ENCODE assay signal across 19 cellular contexts in the genomic region with DNA sequence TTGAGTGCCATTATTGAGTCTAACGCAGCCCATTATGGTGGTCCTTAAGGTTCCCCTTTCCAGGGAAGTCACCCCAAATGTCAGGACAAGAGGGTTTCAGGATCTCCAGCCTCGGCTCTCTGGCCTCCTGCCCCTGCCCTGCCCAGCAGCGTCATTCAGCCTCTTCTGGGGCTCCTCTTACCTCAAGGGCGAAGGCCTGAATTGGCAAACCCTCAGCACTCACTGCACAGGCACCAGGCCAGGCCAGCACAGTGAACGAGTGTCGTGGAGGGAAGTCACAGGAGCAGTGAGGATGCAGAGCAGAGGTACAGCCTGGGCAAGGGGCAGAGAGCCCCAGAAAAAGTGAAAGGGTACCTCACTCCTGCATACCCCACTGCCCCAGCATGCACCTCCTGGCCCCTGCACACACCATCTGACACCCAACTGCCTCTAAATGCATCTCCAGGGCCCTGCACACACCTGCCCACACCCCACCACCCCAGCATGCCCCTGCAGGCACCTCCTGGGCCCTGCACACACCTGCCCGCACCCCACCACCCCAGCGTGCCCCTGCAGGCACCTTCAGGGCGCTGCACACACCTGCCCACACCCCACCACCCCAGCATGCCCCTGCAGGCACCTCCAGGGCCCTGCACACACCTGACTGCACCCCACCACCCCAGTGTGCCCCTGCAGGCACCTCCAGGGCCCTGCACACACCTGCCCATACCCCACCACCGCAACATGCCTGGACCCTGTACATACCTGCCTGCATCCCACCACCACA. TPM values are rescaled to one million over a fixed set of nuclear protein-coding genes. Genes with fewer than 3 reads are reported as not detected.
DNase-seq lines count a peak whose midpoint lies in the region; ATAC-seq and TF ChIP-seq lines count a peak whose summit lies in the region.
"Had no signal": no experiment of that assay in that cellular context is flagged by ENCODE, and none has a peak within 500 bp of the region (broad histone marks: within the 10 kb centered on the region; RNA-seq: fewer than 3 reads in every experiment).

No MANE protein-coding gene starts in this region.

- no peak for DNase-seq in stimulated activated naive CD8-positive, alpha-beta T cell treated with anti-CD3 and anti-CD28 coated beads, Interleukin-15, amount 100 ng/mL, for 72 hours
- DNase-seq in stimulated activated naive CD8-positive, alpha-beta T cell treated with anti-CD3 and anti-CD28 coated beads, Interleukin-15, Interleukin-2, amounts not matched to agents 100 U/mL and 50 U/mL, for 24 hours, result no peak
- peak; percentile 70 for DNase-seq in left ventricle myocardium inferior
- peak; percentile 34 for DNase-seq in osteoblast (ENCODE audit: insufficient read length, low spot score, missing footprints)
- peak; percentile 87 for DNase-seq in upper lobe of right lung
- no peak for DNase-seq in stimulated activated CD4-positive, alpha-beta T cell treated with anti-CD3 and anti-CD28 coated beads, Interleukin-4, amount 100 ng/mL, for 24 hours
- DNase-seq: C1 segment of cervical spinal cord, DMS79 treated with DMSO at 0.1 percent for 48 hours, HCEC 1CT, MG63, NCI-H1092, NCI-H2227 treated with DMSO at 0.1 percent for 48 hours, NCI-H524, SHP77 treated with DMSO at 0.1 percent for 48 hours had no signal

- peak; percentile 28 for ATAC-seq in stimulated activated naive CD8-positive, alpha-beta T cell treated with anti-CD3 and anti-CD28 coated beads, Interleukin-15, amount 100 ng/mL, for 72 hours
- no peak for ATAC-seq in stimulated activated naive CD8-positive, alpha-beta T cell treated with anti-CD3 and anti-CD28 coated beads, Interleukin-15, Interleukin-2, amounts not matched to agents 100 U/mL and 50 U/mL, for 24 hours
- ATAC-seq in upper lobe of right lung (peak; percentile 82), GM18502 (IDR thresholded peaks at IDR 0.05; ENCODE audit: poor library complexity, unreplicated experiment) (no peak), HG02610 (IDR thresholded peaks at IDR 0.05; ENCODE audit: unreplicated experiment) (no peak)
- ATAC-seq: A549, HepG2 had no signal

- peak overlapping the region; percentile 11 for H3K27ac ChIP-seq in left ventricle myocardium inferior (replicated peaks)
- H3K27ac ChIP-seq in osteoblast (ENCODE audit: low read depth, low read length), result no peak overlapping the region
- no peak overlapping the region for H3K27ac ChIP-seq in upper lobe of right lung
- H3K27ac ChIP-seq: A549, KMS-11 had no signal

- no peak overlapping the region for H3K4me3 Mint-ChIP-seq in stimulated activated naive CD8-positive, alpha-beta T cell treated with anti-CD3 and anti-CD28 coated beads, Interleukin-15, amount 100 ng/mL, for 72 hours

- peaks cover 32% of the 10 kb centered on the region for H3K4me1 ChIP-seq in left ventricle myocardium inferior
- H3K4me1 ChIP-seq in osteoblast (ENCODE audit: insufficient read depth, low read length), result peaks cover 5% of the 10 kb centered on the region
- H3K4me1 ChIP-seq in upper lobe of right lung, result no peaks in the 10 kb centered on the region
- H3K4me1 ChIP-seq: A549 had no signal

- intact Hi-C loops in left ventricle myocardium inferior (cut with micrococcal nuclease), result no loop called here
- intact Hi-C loops in upper lobe of right lung (cut with DNase I), result no loop called here

- no peak overlapping the region for H3K27ac Mint-ChIP-seq in stimulated activated naive CD8-positive, alpha-beta T cell treated with anti-CD3 and anti-CD28 coated beads, Interleukin-15, amount 100 ng/mL, for 72 hours

- H3K36me3 ChIP-seq in left ventricle myocardium inferior (peaks cover 3% of the 10 kb centered on the region), osteoblast (ENCODE audit: insufficient read depth, low read length) (no peaks in the 10 kb centered on the region), upper lobe of right lung (no peaks in the 10 kb centered on the region)
- H3K36me3 ChIP-seq: MG63 had no signal

- H3K9me3 ChIP-seq in left ventricle myocardium inferior (replicated peaks) (no peaks in the 10 kb centered on the region), osteoblast (ENCODE audit: low read depth, low read length) (no peaks in the 10 kb centered on the region), upper lobe of right lung (no peaks in the 10 kb centered on the region)
- H3K9me3 ChIP-seq: A549, MG63 had no signal

- no peaks in the 10 kb centered on the region for H3K4me1 Mint-ChIP-seq in stimulated activated naive CD8-positive, alpha-beta T cell treated with anti-CD3 and anti-CD28 coated beads, Interleukin-15, amount 100 ng/mL, for 72 hours

- no peak overlapping the region for H3K4me2 ChIP-seq in osteoblast (ENCODE audit: insufficient read depth, low read length)
- H3K4me2 ChIP-seq: A549, KMS-11 had no signal

- no peaks in the 10 kb centered on the region for H3K9me3 Mint-ChIP-seq in stimulated activated naive CD8-positive, alpha-beta T cell treated with anti-CD3 and anti-CD28 coated beads, Interleukin-15, amount 100 ng/mL, for 72 hours

- no peak overlapping the region for H2AFZ ChIP-seq in osteoblast (ENCODE audit: low read length)

- H3K27me3 ChIP-seq in left ventricle myocardium inferior (ENCODE audit: low read depth), result no peaks in the 10 kb centered on the region
- H3K27me3 ChIP-seq in osteoblast (ENCODE audit: insufficient read depth, low read length), result no peaks in the 10 kb centered on the region
- H3K27me3 ChIP-seq in upper lobe of right lung, result no peaks in the 10 kb centered on the region
- H3K27me3 ChIP-seq: MG63 had no signal

- TF ChIP-seq CTCF in left ventricle myocardium inferior (IDR thresholded peaks at IDR 0.05; ENCODE audit: borderline replicate concordance) (no peak), osteoblast (IDR thresholded peaks at IDR 0.05; ENCODE audit: extremely low read depth, low read depth, low read length) (no peak), upper lobe of right lung (IDR thresholded peaks at IDR 0.05) (no peak)

- no peaks in the 10 kb centered on the region for H3K27me3 Mint-ChIP-seq in stimulated activated naive CD8-positive, alpha-beta T cell treated with anti-CD3 and anti-CD28 coated beads, Interleukin-15, amount 100 ng/mL, for 72 hours

- no peaks in the 10 kb centered on the region for H3K79me2 ChIP-seq in osteoblast (ENCODE audit: insufficient read depth, low read length)

- peaks cover 3% of the 10 kb centered on the region for H4K20me1 ChIP-seq in osteoblast (ENCODE audit: insufficient read depth, low read length)

- H3K4me3 ChIP-seq in left ventricle myocardium inferior (no peak overlapping the region), osteoblast (ENCODE audit: insufficient read depth, low read length) (no peak overlapping the region), upper lobe of right lung (no peak overlapping the region)
- H3K4me3 ChIP-seq: A549, MG63 had no signal

RNA-seq across cellular contexts. Expression of a gene that starts 19.8 kb away (rescaled TPM):
- 27.2 TPM for total RNA-seq in left ventricle myocardium inferior
- 5.4 and 5.6 TPM in 2 replicates for total RNA-seq in osteoblast
- 12.7 TPM for total RNA-seq in upper lobe of right lung

RNA-seq across cellular contexts. Expression of a gene that starts 50.2 kb away (rescaled TPM):
- total RNA-seq in left ventricle myocardium inferior (15.0 TPM), osteoblast (30.9 and 38.4 TPM in 2 replicates), upper lobe of right lung (21.7 TPM)

RNA-seq across cellular contexts. Expression of a gene that starts 50.3 kb away (rescaled TPM):
- total RNA-seq in left ventricle myocardium inferior (68.2 TPM), osteoblast (32.7 and 33.7 TPM in 2 replicates), upper lobe of right lung (75.6 TPM)

RNA-seq across cellular contexts. Expression of a gene that starts 54.7 kb away (rescaled TPM):
- 22.9 TPM for total RNA-seq in left ventricle myocardium inferior
- 13.8 and 15.9 TPM in 2 replicates for total RNA-seq in osteoblast
- 31.0 TPM for total RNA-seq in upper lobe of right lung

Comparison
In these comparisons a context has a peak if more than half of its experiments do, and no peak if none do; other contexts are left out.
1. ATAC-seq: peak in stimulated activated naive CD8-positive, alpha-beta T cell treated with anti-CD3 and anti-CD28 coated beads, Interleukin-15, amount 100 ng/mL, for 72 hours (single experiment) and upper lobe of right lung (single experiment); none in stimulated activated naive CD8-positive, alpha-beta T cell treated with anti-CD3 and anti-CD28 coated beads, Interleukin-15, Interleukin-2, amounts not matched to agents 100 U/mL and 50 U/mL, for 24 hours (single experiment), GM18502 (single experiment) and HG02610 (single experiment).
2. DNase-seq: peak in left ventricle myocardium inferior (single experiment), osteoblast (single experiment) and upper lobe of right lung (single experiment); none in stimulated activated naive CD8-positive, alpha-beta T cell treated with anti-CD3 and anti-CD28 coated beads, Interleukin-15, amount 100 ng/mL, for 72 hours (0 of 2), stimulated activated naive CD8-positive, alpha-beta T cell treated with anti-CD3 and anti-CD28 coated beads, Interleukin-15, Interleukin-2, amounts not matched to agents 100 U/mL and 50 U/mL, for 24 hours (single experiment) and stimulated activated CD4-positive, alpha-beta T cell treated with anti-CD3 and anti-CD28 coated beads, Interleukin-4, amount 100 ng/mL, for 24 hours (single experiment).